In the genomic region with DNA sequence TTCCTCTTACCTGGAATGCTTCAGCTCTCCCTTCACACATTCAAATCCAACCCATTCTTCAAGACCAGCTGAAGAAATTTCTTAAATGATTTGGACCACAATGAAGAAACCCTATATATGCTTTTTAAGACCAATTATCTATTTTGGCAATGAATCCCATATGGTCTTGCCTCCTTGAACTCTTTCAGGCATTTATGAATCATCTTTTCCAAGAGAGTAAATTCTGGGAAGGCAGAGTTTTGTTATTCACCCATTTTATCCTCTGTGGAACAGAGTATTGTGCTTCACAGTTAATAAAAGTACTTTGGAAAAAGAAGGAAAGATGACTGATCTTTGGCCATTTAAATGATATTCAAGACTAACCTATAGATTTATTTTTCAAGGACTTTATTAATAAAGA, we compare ENCODE assay signal across 19 cellular contexts. TPM values are rescaled to one million over a fixed set of nuclear protein-coding genes. Genes with fewer than 3 reads are reported as not detected.
DNase-seq lines count a peak whose midpoint lies in the region; ATAC-seq and TF ChIP-seq lines count a peak whose summit lies in the region.
"Had no signal": no experiment of that assay in that cellular context is flagged by ENCODE, and none has a peak within 500 bp of the region (broad histone marks: within the 10 kb centered on the region; RNA-seq: fewer than 3 reads in every experiment).

No MANE protein-coding gene starts in this region.

- H3K4me3 ChIP-seq in CD8-positive, alpha-beta memory T cell (ENCODE audit: low read length): no peak overlapping the region
- no peak overlapping the region for H3K4me3 ChIP-seq in fibroblast of pulmonary artery (replicated peaks; ENCODE audit: low read depth, low read length)
- H3K4me3 ChIP-seq in Peyer's patch: no peak overlapping the region
- H3K4me3 ChIP-seq: heart right ventricle had no signal

- H3K27ac ChIP-seq in CD8-positive, alpha-beta memory T cell (ENCODE audit: low read depth, low read length): no peak overlapping the region
- no peak overlapping the region for H3K27ac ChIP-seq in Peyer's patch
- H3K27ac ChIP-seq: RWPE1 had no signal

- TF ChIP-seq POLR2A in Peyer's patch (IDR thresholded peaks at IDR 0.05): no peak

- POLR2A ChIA-PET in CD8-positive, alpha-beta memory T cell (lab: Charles Lee): no interaction called here

- H3K36me3 Mint-ChIP-seq in CD8-positive, alpha-beta memory T cell: peaks cover 22 to 84% (median 33%) of the 10 kb centered on the region in 3 donors
- peaks cover 83% of the 10 kb centered on the region for H3K36me3 Mint-ChIP-seq in activated T-helper 2 cell treated with anti-CD3 and anti-CD28 coated beads, Interferon-gamma antibody, Interleukin-2, Interleukin-4, amounts not matched to agents 10 μg/mL and 5 μg/mL and 100 μg/mL, durations not matched to agents 14 hours and 24 hours and 36 hours (ENCODE audit: low read depth)

- peaks cover 53% of the 10 kb centered on the region for H3K36me3 ChIP-seq in CD8-positive, alpha-beta memory T cell (ENCODE audit: insufficient read depth, low read length)
- peaks cover 0 to 94% (median 0%) of the 10 kb centered on the region in 3 donors for H3K36me3 ChIP-seq in Peyer's patch

- TF ChIP-seq CTCF in AG09319 (IDR thresholded peaks at IDR 0.05; ENCODE audit: low read depth, low read length) (no peak), fibroblast of pulmonary artery (IDR thresholded peaks at IDR 0.05; ENCODE audit: low read length, missing control alignments) (no peak), Peyer's patch (IDR thresholded peaks at IDR 0.05) (no peak)

- peaks cover 19 to 43% (median 32%) of the 10 kb centered on the region in 3 donors for H3K4me1 Mint-ChIP-seq in CD8-positive, alpha-beta memory T cell
- peaks cover 53% of the 10 kb centered on the region for H3K4me1 Mint-ChIP-seq in activated T-helper 2 cell treated with anti-CD3 and anti-CD28 coated beads, Interferon-gamma antibody, Interleukin-2, Interleukin-4, amounts not matched to agents 10 μg/mL and 5 μg/mL and 100 μg/mL, durations not matched to agents 14 hours and 24 hours and 36 hours (ENCODE audit: low read depth)

- ATAC-seq in GM21825 (IDR thresholded peaks at IDR 0.05; ENCODE audit: unreplicated experiment): no peak
- ATAC-seq: heart right ventricle, HepG2 had no signal

- no peaks in the 10 kb centered on the region for H3K9me3 ChIP-seq in CD8-positive, alpha-beta memory T cell (ENCODE audit: low read length)
- no peaks in the 10 kb centered on the region for H3K9me3 ChIP-seq in Peyer's patch
- H3K9me3 ChIP-seq: heart right ventricle had no signal

- no peaks in the 10 kb centered on the region for H3K27me3 ChIP-seq in CD8-positive, alpha-beta memory T cell (ENCODE audit: insufficient read depth, low read length, poor library complexity, severe bottlenecking)
- H3K27me3 ChIP-seq in Peyer's patch: no peaks in the 10 kb centered on the region
- H3K27me3 ChIP-seq: heart right ventricle had no signal

- CTCF ChIA-PET in CD8-positive, alpha-beta memory T cell (lab: Charles Lee): no interaction called here

- H3K9me3 Mint-ChIP-seq in CD8-positive, alpha-beta memory T cell: no peaks in the 10 kb centered on the region
- peaks cover 8% of the 10 kb centered on the region for H3K9me3 Mint-ChIP-seq in activated T-helper 2 cell treated with anti-CD3 and anti-CD28 coated beads, Interferon-gamma antibody, Interleukin-2, Interleukin-4, amounts not matched to agents 10 μg/mL and 5 μg/mL and 100 μg/mL, durations not matched to agents 14 hours and 24 hours and 36 hours
- H3K9me3 Mint-ChIP-seq: CD14-positive monocyte had no signal

- DNase-seq in AG09319 (ENCODE audit: extremely low read depth, low read depth) (peak; percentile 32), fibroblast of pulmonary artery (ENCODE audit: low read depth) (peak; percentile 64), iPS-NIHi11 (ENCODE audit: low spot score) (no peak), Peyer's patch (no peak)
- no peak for DNase-seq in CD8-positive, alpha-beta memory T cell
- DNase-seq in activated T-helper 2 cell treated with anti-CD3 and anti-CD28 coated beads, Interferon-gamma antibody, Interleukin-2, Interleukin-4, amounts not matched to agents 10 μg/mL and 5 μg/mL and 100 μg/mL, durations not matched to agents 14 hours and 24 hours and 36 hours (ENCODE audit: low spot score): no peak
- no peak for DNase-seq in stimulated activated CD4-positive, alpha-beta T cell treated with anti-CD3 and anti-CD28 coated beads, Interleukin-15, amount 100 ng/mL, for 24 hours
- DNase-seq: activated CD4-positive, alpha-beta T cell treated with anti-CD3 and anti-CD28 coated beads, Interleukin-2, amount 50 U/mL, for 4 hours; DND-41; H7; heart right ventricle; kidney glomerular epithelial cell; NCI-H2107; NCI-H748 treated with DMSO at 0.1 percent for 48 hours; T-helper 9 cell had no signal

- H3K27ac Mint-ChIP-seq in CD8-positive, alpha-beta memory T cell: peak overlapping the region in 7 of 8 donors; percentile 20 to 90 (median 59)
- H3K27ac Mint-ChIP-seq in activated T-helper 2 cell treated with anti-CD3 and anti-CD28 coated beads, Interferon-gamma antibody, Interleukin-2, Interleukin-4, amounts not matched to agents 10 μg/mL and 5 μg/mL and 100 μg/mL, durations not matched to agents 14 hours and 24 hours and 36 hours: peak overlapping the region; percentile 87

- H3K27me3 Mint-ChIP-seq in CD8-positive, alpha-beta memory T cell: no peaks in the 10 kb centered on the region
- H3K27me3 Mint-ChIP-seq in activated T-helper 2 cell treated with anti-CD3 and anti-CD28 coated beads, Interferon-gamma antibody, Interleukin-2, Interleukin-4, amounts not matched to agents 10 μg/mL and 5 μg/mL and 100 μg/mL, durations not matched to agents 14 hours and 24 hours and 36 hours (ENCODE audit: low read depth): no peaks in the 10 kb centered on the region

- peaks cover 6% of the 10 kb centered on the region for H3K4me1 ChIP-seq in CD8-positive, alpha-beta memory T cell (ENCODE audit: insufficient read depth, low read length)
- no peaks in the 10 kb centered on the region for H3K4me1 ChIP-seq in Peyer's patch

- H3K4me3 Mint-ChIP-seq in CD8-positive, alpha-beta memory T cell: no peak overlapping the region
- peak overlapping the region; percentile 9 for H3K4me3 Mint-ChIP-seq in activated T-helper 2 cell treated with anti-CD3 and anti-CD28 coated beads, Interferon-gamma antibody, Interleukin-2, Interleukin-4, amounts not matched to agents 10 μg/mL and 5 μg/mL and 100 μg/mL, durations not matched to agents 14 hours and 24 hours and 36 hours (ENCODE audit: low read depth)
- H3K4me3 Mint-ChIP-seq: CD14-positive monocyte had no signal

- intact Hi-C loops in activated T-helper 2 cell treated with anti-CD3 and anti-CD28 coated beads, Interferon-gamma antibody, Interleukin-2, Interleukin-4, amounts not matched to agents 10 μg/mL and 5 μg/mL and 100 μg/mL, durations not matched to agents 14 hours and 24 hours and 36 hours (cut with micrococcal nuclease): no loop called here

RNA-seq across cellular contexts. Expression of a gene that starts 14.0 kb away (rescaled TPM):
- total RNA-seq in CD8-positive, alpha-beta memory T cell: 10 to 100 TPM; 52.0 to 54.4 TPM
- 93.0 TPM for polyA plus RNA-seq in CD8-positive, alpha-beta memory T cell
- total RNA-seq in activated T-helper 2 cell treated with anti-CD3 and anti-CD28 coated beads, Interferon-gamma antibody, Interleukin-2, Interleukin-4, amounts not matched to agents 10 μg/mL and 5 μg/mL and 100 μg/mL, durations not matched to agents 14 hours and 24 hours and 36 hours: 71.1 and 72.3 TPM in 2 replicates
- total RNA-seq in Peyer's patch: 100 to 1,000 TPM in 1 of 4 donors, 10 to 100 TPM in 3; 55.0 to 107 (median 79.8) TPM

RNA-seq across cellular contexts. Expression of a gene that starts 17.0 kb away (rescaled TPM):
- 10 to 100 TPM; 38.1 to 41.1 TPM for total RNA-seq in CD8-positive, alpha-beta memory T cell
- polyA plus RNA-seq in CD8-positive, alpha-beta memory T cell: 47.1 TPM
- 53.3 and 59.9 TPM in 2 replicates for total RNA-seq in activated T-helper 2 cell treated with anti-CD3 and anti-CD28 coated beads, Interferon-gamma antibody, Interleukin-2, Interleukin-4, amounts not matched to agents 10 μg/mL and 5 μg/mL and 100 μg/mL, durations not matched to agents 14 hours and 24 hours and 36 hours
- total RNA-seq in Peyer's patch: 100 to 1,000 TPM in 1 of 4 donors, 10 to 100 TPM in 3; 81.3 to 124 (median 92.1) TPM

Comparison
In these comparisons a context has a peak if more than half of its experiments do, and no peak if none do; other contexts are left out.
1. DNase-seq: peak in AG09319 (single experiment) and fibroblast of pulmonary artery (single experiment); none in CD8-positive, alpha-beta memory T cell (0 of 5), activated T-helper 2 cell treated with anti-CD3 and anti-CD28 coated beads, Interferon-gamma antibody, Interleukin-2, Interleukin-4, amounts not matched to agents 10 μg/mL and 5 μg/mL and 100 μg/mL, durations not matched to agents 14 hours and 24 hours and 36 hours (single experiment), stimulated activated CD4-positive, alpha-beta T cell treated with anti-CD3 and anti-CD28 coated beads, Interleukin-15, amount 100 ng/mL, for 24 hours (single experiment), iPS-NIHi11 (single experiment) and Peyer's patch (0 of 3).